ENCODE assay signal across 22 cellular contexts in genomic region chr1:232995189-232995588, GRCh38.
"Had no signal": no experiment of that assay in that cellular context is flagged by ENCODE, and none has a peak within 500 bp of the region (broad histone marks: within the 10 kb centered on the region; RNA-seq: fewer than 3 reads in every experiment).

No MANE protein-coding gene starts in this region.

- H3K4me3 Mint-ChIP-seq: dendritic cell treated with granulocyte-macrophage colony-stimulating factor and Interleukin-4, amounts not matched to agents 40 ng/mL and 50 ng/mL, for 4 days; effector memory CD8-positive, alpha-beta T cell; immature natural killer cell; mesothelial cell of epicardium had no signal

- H3K9me3 ChIP-seq: colonic mucosa, esophagus muscularis mucosa, gastroesophageal sphincter had no signal

- H3K9me3 Mint-ChIP-seq: effector memory CD8-positive, alpha-beta T cell; immature natural killer cell had no signal

- H3K4me1 ChIP-seq: colonic mucosa, esophagus muscularis mucosa, foreskin keratinocyte, gastroesophageal sphincter, lower lobe of right lung had no signal

- H3K27ac Mint-ChIP-seq: dendritic cell treated with granulocyte-macrophage colony-stimulating factor and Interleukin-4, amounts not matched to agents 40 ng/mL and 50 ng/mL, for 4 days; effector memory CD8-positive, alpha-beta T cell; immature natural killer cell; mesothelial cell of epicardium had no signal

- ATAC-seq: effector memory CD8-positive, alpha-beta T cell; foreskin keratinocyte; gastroesophageal sphincter; heart left ventricle; left colon; left lobe of liver; lower lobe of right lung; mucosa of descending colon had no signal

- H3K27me3 ChIP-seq: colonic mucosa, esophagus muscularis mucosa, foreskin keratinocyte, gastroesophageal sphincter, heart left ventricle, hepatocyte had no signal

- H3K27me3 Mint-ChIP-seq: dendritic cell treated with granulocyte-macrophage colony-stimulating factor and Interleukin-4, amounts not matched to agents 40 ng/mL and 50 ng/mL, for 4 days; effector memory CD8-positive, alpha-beta T cell had no signal

- H3K4me2 ChIP-seq: hepatocyte had no signal

- H3K4me1 Mint-ChIP-seq: immature natural killer cell, mesothelial cell of epicardium had no signal

- H3K27ac ChIP-seq: colonic mucosa, esophagus muscularis mucosa, foreskin keratinocyte, gastroesophageal sphincter, heart left ventricle, left ventricle myocardium inferior, lower lobe of right lung had no signal

- DNase-seq: colonic mucosa; cortex of kidney; effector CD8-positive, alpha-beta T cell; effector memory CD8-positive, alpha-beta T cell; foreskin keratinocyte; heart left ventricle; hypothalamus; immature natural killer cell; islet precursor cell; kidney; kidney glomerular epithelial cell; left colon; left ventricle myocardium inferior; lower lobe of right lung; mesenchymal stem cell; mucosa of descending colon had no signal

- H2AFZ ChIP-seq: hepatocyte had no signal

- H3K36me3 ChIP-seq: colonic mucosa, left ventricle myocardium inferior had no signal

- H3K4me3 ChIP-seq: colonic mucosa, esophagus muscularis mucosa, gastroesophageal sphincter, heart left ventricle, hepatocyte, left ventricle myocardium inferior, lower lobe of right lung, mucosa of descending colon had no signal
